ENCODE assay signal across 1 cellular context in genomic region chr20:38842017-38842416, GRCh38.
TF ChIP-seq lines count a peak whose summit lies in the region.

No MANE protein-coding gene starts in this region.

TF ChIP-seq in GM23338, 12 proteins besides CTCF, POLR2A, EP300 and RAD21 (continued from another document):
- TF ChIP-seq EZH2phosphoT487 (IDR thresholded peaks at IDR 0.05; ENCODE audit: unreplicated experiment) (no peak), NANOG (IDR thresholded peaks at IDR 0.05; ENCODE audit: borderline replicate concordance) (no peak), CREB1 (CRISPR knock-in tag; IDR thresholded peaks at IDR 0.05; ENCODE audit: low read depth) (no peak), STAT1 (IDR thresholded peaks at IDR 0.05; ENCODE audit: unreplicated experiment) (no peak), ZNF114 (CRISPR knock-in tag; IDR thresholded peaks at IDR 0.05) (no peak), ETS1 (IDR thresholded peaks at IDR 0.05) (no peak), POLR2AphosphoS5 (IDR thresholded peaks at IDR 0.05; ENCODE audit: low read depth) (no peak)
